Comparison of ENCODE assay signal across 8 cellular contexts in genomic region chr16:58684354-58685083, GRCh38. TPM values are rescaled to one million over a fixed set of nuclear protein-coding genes. Genes with fewer than 3 reads are reported as not detected.
A peak's percentile ranks its signal among the peaks of the same experiment; 100 is the strongest.
DNase-seq lines count a peak whose midpoint lies in the region; ATAC-seq and TF ChIP-seq lines count a peak whose summit lies in the region.

Gene SLC38A7 (minus strand): TSS chr16:58684770. CDS start chr16:58680126, 4,644 bp downstream.

- intact Hi-C loops in activated CD4-positive, alpha-beta T cell treated with anti-CD3 and anti-CD28 coated beads for 36 hours (cut with DNase I, micrococcal nuclease) = loop anchor here (1.0 to 10.0 kb wide), 6 partner anchors 50 to 450 kb away; partner anchors contain the start of genes GINS3 (in 1 of the 2), GOT2 (in 1 of the 2) and SETD6 (in 1 of the 2)

- H3K4me3 Mint-ChIP-seq in activated CD4-positive, alpha-beta T cell treated with anti-CD3 and anti-CD28 coated beads for 36 hours = peak within 1 kb of the TSS; percentile 86

- H3K27me3 Mint-ChIP-seq in activated CD4-positive, alpha-beta T cell treated with anti-CD3 and anti-CD28 coated beads for 36 hours = no peaks in the 10 kb centered on the region

- peaks cover 19% of the 10 kb centered on the region for H3K4me1 Mint-ChIP-seq in activated CD4-positive, alpha-beta T cell treated with anti-CD3 and anti-CD28 coated beads for 36 hours

- peak within 1 kb of the TSS; percentile 74 for H3K27ac Mint-ChIP-seq in activated CD4-positive, alpha-beta T cell treated with anti-CD3 and anti-CD28 coated beads for 36 hours

- peak within 1 kb of the TSS; percentile 100 for H3K4me3 ChIP-seq in choroid plexus epithelial cell (ENCODE audit: low read depth, low read length)

- TF ChIP-seq CTCF in choroid plexus epithelial cell (conservative IDR thresholded peaks at IDR 0.05; ENCODE audit: low read depth, low read length) = no peak

- DNase-seq in ACHN = peak; percentile 85
- DNase-seq in NCI-H345 treated with DMSO at 0.1 percent for 48 hours (lab: John Stamatoyannopoulos, UW; ENCODE audit: unreplicated experiment) = peak; percentile 29
- DNase-seq in activated CD4-positive, alpha-beta T cell treated with anti-CD3 and anti-CD28 coated beads for 36 hours = peak; percentile 88
- DNase-seq in choroid plexus epithelial cell (ENCODE audit: low read depth) = peak; percentile 89
- peak; percentile 82 for DNase-seq in kidney tubule cell (ENCODE audit: low spot score)
- DNase-seq in stimulated activated CD4-positive, alpha-beta T cell treated with anti-CD3 and anti-CD28 coated beads, Interleukin-1b, Interleukin-23, amount 100 ng/mL, for 1 hour (ENCODE audit: low read depth in 2 of 2) = peak; percentile 34 to 49

- POLR2A ChIA-PET in activated CD4-positive, alpha-beta T cell treated with anti-CD3 and anti-CD28 coated beads for 36 hours (lab: Charles Lee) = interaction anchor here (1.2 to 1.4 kb wide), 2 partner anchors 57 to 292 kb away, joined by 4 to 7 read pairs; partner anchors contain the start of gene GINS3

- TF ChIP-seq POLR2A in GM18526 (IDR thresholded peaks at IDR 0.05; ENCODE audit: extremely low read depth, insufficient read length) = peak; percentile 32

- peak; percentile 99 for ATAC-seq in HG03064 (IDR thresholded peaks at IDR 0.05; ENCODE audit: low read depth, unreplicated experiment)
- peak; percentile 93 for ATAC-seq in activated CD4-positive, alpha-beta T cell treated with anti-CD3 and anti-CD28 coated beads for 36 hours

- no peaks in the 10 kb centered on the region for H3K9me3 Mint-ChIP-seq in activated CD4-positive, alpha-beta T cell treated with anti-CD3 and anti-CD28 coated beads for 36 hours (ENCODE audit: low read depth)

- H3K36me3 Mint-ChIP-seq in activated CD4-positive, alpha-beta T cell treated with anti-CD3 and anti-CD28 coated beads for 36 hours (ENCODE audit: low read depth) = peaks cover 5% of the 10 kb centered on the region

- CTCF ChIA-PET in activated CD4-positive, alpha-beta T cell treated with anti-CD3 and anti-CD28 coated beads for 36 hours (lab: Charles Lee) = interaction anchor here (0.7 to 1.6 kb wide), 11 partner anchors 9 to 1044 kb away, joined by 3 to 9 read pairs (median 4); partner anchors contain the start of gene GOT2

- in situ Hi-C loops in ACHN (cut with HindIII; ENCODE audit: low pct_ligation_motif_present, low pct_unique_long_range_greater_than_20kb, low sequenced_read_pairs) = no loop called here

RNA-seq across cellular contexts. Expression of gene SLC38A7, which starts in this region (rescaled TPM):
- 1 to 10 TPM; 4.5 to 6.5 TPM for total RNA-seq in activated CD4-positive, alpha-beta T cell treated with anti-CD3 and anti-CD28 coated beads for 36 hours

Comparison
In these comparisons a context has a peak if more than half of its experiments do, and no peak if none do; other contexts are left out.
1. Peak in every context shown above with its lines: DNase-seq, ATAC-seq and H3K4me3 ChIP-seq.
2. DNase-seq: peak in every context shown above with its lines; median percentile 89 in choroid plexus epithelial cell; 88 in activated CD4-positive, alpha-beta T cell treated with anti-CD3 and anti-CD28 coated beads for 36 hours; 85 in ACHN; 82 in kidney tubule cell; 42 in stimulated activated CD4-positive, alpha-beta T cell treated with anti-CD3 and anti-CD28 coated beads, Interleukin-1b, Interleukin-23, amount 100 ng/mL, for 1 hour; 29 in NCI-H345 treated with DMSO at 0.1 percent for 48 hours.